ENCODE assay signal across 12 cellular contexts in genomic region chr6:5486214-5486613, GRCh38.
DNase-seq lines count a peak whose midpoint lies in the region; ATAC-seq and TF ChIP-seq lines count a peak whose summit lies in the region.
"Had no signal": no experiment of that assay in that cellular context is flagged by ENCODE, and none has a peak within 500 bp of the region (broad histone marks: within the 10 kb centered on the region; RNA-seq: fewer than 3 reads in every experiment).

No MANE protein-coding gene starts in this region.

- no peaks in the 10 kb centered on the region for H3K4me1 ChIP-seq in colonic mucosa
- no peaks in the 10 kb centered on the region for H3K4me1 ChIP-seq in effector memory CD4-positive, alpha-beta T cell (ENCODE audit: control insufficient read depth, insufficient read depth, low read length, poor library complexity, severe bottlenecking)
- H3K4me1 ChIP-seq: lower lobe of right lung had no signal

- DNase-seq in NCI-H1436 (lab: John Stamatoyannopoulos, UW) (no peak), colonic mucosa (no peak), C1 segment of cervical spinal cord (lab: John Stamatoyannopoulos, UW) (no peak)
- no peak for DNase-seq in effector memory CD4-positive, alpha-beta T cell
- DNase-seq: activated effector memory CD4-positive, alpha-beta T cell treated with Interleukin-2 at 50 U/mL for 16 hours; lower lobe of right lung; posterior cingulate gyrus had no signal

- H3K27me3 ChIP-seq in colonic mucosa: no peaks in the 10 kb centered on the region
- H3K27me3 ChIP-seq in effector memory CD4-positive, alpha-beta T cell (replicated peaks; ENCODE audit: control insufficient read depth, insufficient read depth, low read length, poor library complexity, severe bottlenecking): no peaks in the 10 kb centered on the region

- H3K4me3 ChIP-seq in GM08714 (ENCODE audit: low read length) (peak overlapping the region; percentile 39; the same call in 1 of the 2 replicates), colonic mucosa (no peak overlapping the region)
- H3K4me3 ChIP-seq in effector memory CD4-positive, alpha-beta T cell (ENCODE audit: insufficient read depth, low read depth, low read length, poor library complexity, severe bottlenecking): no peak overlapping the region
- H3K4me3 ChIP-seq: lower lobe of right lung had no signal

- TF ChIP-seq CTCF in colonic mucosa (IDR thresholded peaks at IDR 0.05): no peak

- peak; percentile 88 for ATAC-seq in GM19043 (IDR thresholded peaks at IDR 0.05; ENCODE audit: low read depth, unreplicated experiment)
- peak; percentile 83 for ATAC-seq in HG02588 (IDR thresholded peaks at IDR 0.05; ENCODE audit: unreplicated experiment)
- ATAC-seq in HG03354 (IDR thresholded peaks at IDR 0.05; ENCODE audit: poor library complexity, severe bottlenecking, unreplicated experiment): peak; percentile 96
- ATAC-seq: lower lobe of right lung had no signal

- intact Hi-C loops in colonic mucosa (cut with DNase I): no loop called here

- H3K9me3 ChIP-seq in colonic mucosa: no peaks in the 10 kb centered on the region
- no peaks in the 10 kb centered on the region for H3K9me3 ChIP-seq in effector memory CD4-positive, alpha-beta T cell (ENCODE audit: control insufficient read depth, low read length)
- H3K9me3 ChIP-seq: lower lobe of right lung had no signal

- no peak overlapping the region for H3K9ac ChIP-seq in colonic mucosa (ENCODE audit: low read depth in 2 of 2, low read length in 2 of 2)

- H3K36me3 ChIP-seq in colonic mucosa: no peaks in the 10 kb centered on the region
- H3K36me3 ChIP-seq in effector memory CD4-positive, alpha-beta T cell (ENCODE audit: control insufficient read depth, insufficient read depth, low read length): no peaks in the 10 kb centered on the region

- no peak overlapping the region for H3K27ac ChIP-seq in colonic mucosa
- H3K27ac ChIP-seq in effector memory CD4-positive, alpha-beta T cell (ENCODE audit: insufficient read depth, low read length, poor library complexity, severe bottlenecking): no peak overlapping the region
- H3K27ac ChIP-seq: lower lobe of right lung, VCaP had no signal
